15 cellular contexts compared by ENCODE assay signal in the genomic region with DNA sequence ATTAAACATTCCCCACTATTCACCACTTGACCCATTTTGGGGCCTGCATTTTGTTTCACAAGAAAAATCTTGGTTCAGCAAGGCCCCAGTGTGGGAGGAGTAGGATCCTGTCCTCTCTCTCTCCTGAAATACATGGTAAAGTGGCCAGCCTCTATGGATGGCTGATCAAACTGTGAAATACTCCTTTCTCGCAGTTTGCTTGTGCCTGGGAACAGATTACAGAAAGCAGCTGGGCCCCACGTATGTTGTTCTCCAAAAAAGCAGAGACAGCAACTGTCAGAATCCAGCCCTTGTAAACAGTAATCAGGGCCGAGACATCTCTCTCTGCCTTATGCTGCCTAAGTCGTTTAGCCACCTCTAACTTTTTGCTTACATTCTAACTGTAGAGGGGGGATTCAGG.
"Had no signal": no experiment of that assay in that cellular context is flagged by ENCODE, and none has a peak within 500 bp of the region (broad histone marks: within the 10 kb centered on the region; RNA-seq: fewer than 3 reads in every experiment).

No MANE protein-coding gene starts in this region.

- H3K4me3 Mint-ChIP-seq: activated CD4-positive, alpha-beta T cell treated with anti-CD3 and anti-CD28 coated beads, Interleukin-2, amount 10 ng/mL, durations not matched to agents 7 days and 5 days; activated naive CD8-positive, alpha-beta T cell treated with anti-CD3 and anti-CD28 coated beads for 36 hours; natural killer cell had no signal

- H3K36me3 Mint-ChIP-seq: natural killer cell had no signal

- H3K79me2 ChIP-seq: hepatocyte had no signal

- H3K27ac ChIP-seq: brain microvascular endothelial cell, hepatocyte, left ventricle myocardium inferior, right atrium auricular region, skin epidermis, suprapubic skin had no signal

- H3K27me3 Mint-ChIP-seq: activated CD4-positive, alpha-beta T cell treated with anti-CD3 and anti-CD28 coated beads, Interleukin-2, amount 10 ng/mL, durations not matched to agents 7 days and 5 days; activated naive CD8-positive, alpha-beta T cell treated with anti-CD3 and anti-CD28 coated beads for 36 hours; progenitor cell of endocrine pancreas had no signal

- DNase-seq: activated CD4-positive, alpha-beta T cell treated with anti-CD3 and anti-CD28 coated beads, Interleukin-2, amount 10 ng/mL, durations not matched to agents 7 days and 5 days; activated CD8-positive, alpha-beta memory T cell treated with anti-CD3 and anti-CD28 coated beads, Interleukin-2, amount 50 U/mL, for 48 hours; activated gamma-delta T cell treated with Interleukin-2 at 50 U/mL for 16 hours; activated naive CD8-positive, alpha-beta T cell treated with anti-CD3 and anti-CD28 coated beads for 36 hours; brain microvascular endothelial cell; islet precursor cell; left ventricle myocardium inferior; natural killer cell; stimulated activated CD4-positive, alpha-beta T cell treated with anti-CD3 and anti-CD28 coated beads, Interleukin-4, amount 100 ng/mL, for 24 hours; stimulated activated naive CD4-positive, alpha-beta T cell treated with Interleukin-2 at 50 U/mL for 16 hours had no signal

- H3K27ac Mint-ChIP-seq: activated CD4-positive, alpha-beta T cell treated with anti-CD3 and anti-CD28 coated beads, Interleukin-2, amount 10 ng/mL, durations not matched to agents 7 days and 5 days; activated naive CD8-positive, alpha-beta T cell treated with anti-CD3 and anti-CD28 coated beads for 36 hours; natural killer cell; progenitor cell of endocrine pancreas had no signal

- H3K9me3 Mint-ChIP-seq: activated CD4-positive, alpha-beta T cell treated with anti-CD3 and anti-CD28 coated beads, Interleukin-2, amount 10 ng/mL, durations not matched to agents 7 days and 5 days; activated naive CD8-positive, alpha-beta T cell treated with anti-CD3 and anti-CD28 coated beads for 36 hours; natural killer cell had no signal

- H3K9me3 ChIP-seq: left ventricle myocardium inferior, right atrium auricular region, suprapubic skin had no signal

- H3K4me1 ChIP-seq: right atrium auricular region had no signal

- H3K4me2 ChIP-seq: hepatocyte had no signal

- H3K27me3 ChIP-seq: brain microvascular endothelial cell, hepatocyte, right atrium auricular region, suprapubic skin had no signal

- H3K4me3 ChIP-seq: hepatocyte, left ventricle myocardium inferior, right atrium auricular region, skin epidermis, suprapubic skin had no signal
